Comparison of ENCODE assay signal across 19 cellular contexts in genomic region chr2:237355726-237356125, GRCh38. TPM values are rescaled to one million over a fixed set of nuclear protein-coding genes. Genes with fewer than 3 reads are reported as not detected.
"Had no signal": no experiment of that assay in that cellular context is flagged by ENCODE, and none has a peak within 500 bp of the region (broad histone marks: within the 10 kb centered on the region; RNA-seq: fewer than 3 reads in every experiment).

No MANE protein-coding gene starts in this region.

- DNase-seq: activated CD4-positive, alpha-beta T cell treated with anti-CD3 and anti-CD28 coated beads, Interleukin-2, amount 10 ng/mL, durations not matched to agents 24 days and 14 days; activated CD4-positive, CD25-positive, alpha-beta regulatory T cell; activated CD8-positive, alpha-beta T cell treated with anti-CD3 and anti-CD28 coated beads for 36 hours; activated effector memory CD4-positive, alpha-beta T cell treated with Interleukin-2 at 50 U/mL for 16 hours; activated naive CD4-positive, alpha-beta T cell treated with anti-CD3 and anti-CD28 coated beads, Interleukin-2, amount 50 U/mL, for 16 hours; activated T-cell treated with anti-CD3 and anti-CD28 coated beads, Interleukin-2, amount 50 U/mL, for 4 hours; aorta; dermis blood vessel endothelial cell; effector memory CD4-positive, alpha-beta T cell; esophagus squamous epithelium; immature natural killer cell; mesendoderm; retina; stimulated activated CD4-positive, alpha-beta T cell treated with anti-CD3 and anti-CD28 coated beads, Interleukin-15, amount 100 ng/mL, for 24 hours; stimulated activated CD4-positive, alpha-beta T cell treated with anti-CD3 and anti-CD28 coated beads, Interleukin-2, amount 100 ng/mL, for 48 hours; T-helper 1 cell; T-helper 9 cell; upper lobe of right lung had no signal

- H3K9me3 ChIP-seq: esophagus squamous epithelium, upper lobe of right lung had no signal

- H3K4me3 ChIP-seq: esophagus squamous epithelium, upper lobe of right lung had no signal

- H3K27ac ChIP-seq: upper lobe of right lung had no signal

- ATAC-seq: activated CD8-positive, alpha-beta T cell treated with anti-CD3 and anti-CD28 coated beads for 36 hours; activated T-cell treated with anti-CD3 and anti-CD28 coated beads, Interleukin-2, amount 50 U/mL, for 4 hours; upper lobe of right lung had no signal

RNA-seq across cellular contexts. Expression of gene COL6A3, which starts 58.2 kb away (rescaled TPM):
- total RNA-seq: endothelial cell of umbilical vein had no signal
